ENCODE assay signal across 14 cellular contexts in the genomic region with DNA sequence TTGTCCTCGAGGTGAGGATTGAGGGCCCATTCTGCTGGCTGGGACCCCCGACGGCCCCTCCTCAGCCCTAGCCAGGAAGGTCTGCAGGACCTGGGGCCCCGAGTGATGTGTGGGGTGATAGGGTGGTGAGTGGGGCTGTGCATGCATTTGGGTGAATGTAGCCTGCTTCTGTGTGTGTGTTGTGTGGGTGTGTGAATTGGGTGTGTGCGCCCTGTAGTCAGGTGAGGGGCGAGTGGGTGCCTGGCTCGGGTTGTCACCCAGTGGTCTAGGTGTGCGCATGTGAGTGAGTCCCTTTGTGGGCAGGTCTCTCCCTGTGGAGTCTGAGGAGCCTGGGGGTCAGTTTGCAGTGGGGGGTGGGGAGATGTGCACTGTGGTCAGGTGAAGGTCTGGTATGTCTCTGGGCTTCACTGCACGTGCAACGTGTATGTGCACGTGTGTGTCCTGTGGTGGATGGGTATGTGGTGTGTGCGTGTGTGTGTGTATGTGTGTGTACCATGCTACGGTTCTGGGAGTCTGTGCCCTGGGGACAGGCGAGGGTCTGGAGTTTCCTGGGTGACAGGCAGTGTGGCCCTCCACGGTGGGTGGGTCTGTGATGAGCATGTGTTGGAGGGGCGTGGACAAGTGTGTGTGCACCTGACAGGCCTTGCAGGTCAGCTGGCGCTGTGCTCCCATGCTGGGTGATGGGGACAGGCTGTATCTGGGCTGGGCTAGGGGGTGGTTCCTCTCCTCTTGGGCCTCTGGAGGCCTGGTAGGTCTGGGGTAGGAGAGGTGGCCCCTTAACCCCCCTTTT. TPM values are rescaled to one million over a fixed set of nuclear protein-coding genes. Genes with fewer than 3 reads are reported as not detected.
A peak's percentile ranks its signal among the peaks of the same experiment; 100 is the strongest.
DNase-seq lines count a peak whose midpoint lies in the region; ATAC-seq and TF ChIP-seq lines count a peak whose summit lies in the region.
"Had no signal": no experiment of that assay in that cellular context is flagged by ENCODE, and none has a peak within 500 bp of the region (broad histone marks: within the 10 kb centered on the region; RNA-seq: fewer than 3 reads in every experiment).

No MANE protein-coding gene starts in this region.

- H3K27ac ChIP-seq in left ventricle myocardium inferior (replicated peaks) (no peak overlapping the region), layer of hippocampus (ENCODE audit: low read depth, low read length) (peak overlapping the region; percentile 100), thoracic aorta (no peak overlapping the region)
- H3K27ac ChIP-seq: BLaER1, heart right ventricle had no signal

- H3K4me3 ChIP-seq in left ventricle myocardium inferior = peak overlapping the region; percentile 60
- peak overlapping the region; percentile 71 for H3K4me3 ChIP-seq in thoracic aorta
- H3K4me3 ChIP-seq: mucosa of descending colon had no signal

- ATAC-seq in Right ventricle myocardium inferior = no peak
- no peak for ATAC-seq in activated naive CD8-positive, alpha-beta T cell treated with anti-CD3 and anti-CD28 coated beads, Interleukin-2, amount 10 ng/mL, durations not matched to agents 7 days and 5 days (ENCODE audit: low read depth)
- ATAC-seq in thoracic aorta (ENCODE audit: insufficient number of reproducible peaks, low FRiP score, low read depth) = no peak
- ATAC-seq: heart right ventricle, mucosa of descending colon had no signal

- H3K36me3 ChIP-seq in left ventricle myocardium inferior (no peaks in the 10 kb centered on the region), thoracic aorta (no peaks in the 10 kb centered on the region)
- H3K36me3 ChIP-seq: BLaER1, heart right ventricle had no signal

- DNase-seq in left ventricle myocardium inferior (no peak), Right ventricle myocardium inferior (ENCODE audit: missing footprints) (no peak), thoracic aorta (ENCODE audit: low spot score) (no peak), AG08395 (ENCODE audit: low spot score) (no peak), mucosa of gallbladder (ENCODE audit: low spot score) (no peak), COR-L47 (lab: John Stamatoyannopoulos, UW) (no peak)
- no peak for DNase-seq in activated naive CD8-positive, alpha-beta T cell treated with anti-CD3 and anti-CD28 coated beads, Interleukin-2, amount 10 ng/mL, durations not matched to agents 7 days and 5 days
- DNase-seq: heart right ventricle had no signal

- H3K4me1 ChIP-seq in left ventricle myocardium inferior (peaks cover 28% of the 10 kb centered on the region), thoracic aorta (ENCODE audit: control insufficient read depth in 1 of 2, low read depth in 2 of 2) (peaks cover 18 to 27% of the 10 kb centered on the region in 2 donors)

- no peak for TF ChIP-seq CTCF in left ventricle myocardium inferior (IDR thresholded peaks at IDR 0.05; ENCODE audit: borderline replicate concordance)
- TF ChIP-seq CTCF in thoracic aorta (IDR thresholded peaks at IDR 0.05) = no peak

- peaks cover 23% of the 10 kb centered on the region for H3K4me1 Mint-ChIP-seq in activated naive CD8-positive, alpha-beta T cell treated with anti-CD3 and anti-CD28 coated beads, Interleukin-2, amount 10 ng/mL, durations not matched to agents 7 days and 5 days

- H3K4me3 Mint-ChIP-seq in activated naive CD8-positive, alpha-beta T cell treated with anti-CD3 and anti-CD28 coated beads, Interleukin-2, amount 10 ng/mL, durations not matched to agents 7 days and 5 days = peak overlapping the region; percentile 25

- H3K9me3 Mint-ChIP-seq in activated naive CD8-positive, alpha-beta T cell treated with anti-CD3 and anti-CD28 coated beads, Interleukin-2, amount 10 ng/mL, durations not matched to agents 7 days and 5 days = no peaks in the 10 kb centered on the region

- POLR2A ChIA-PET in activated naive CD8-positive, alpha-beta T cell treated with anti-CD3 and anti-CD28 coated beads, Interleukin-2, amount 10 ng/mL, durations not matched to agents 7 days and 5 days (lab: Charles Lee) = no interaction called here

- peaks cover 67% of the 10 kb centered on the region for H3K27me3 ChIP-seq in left ventricle myocardium inferior (ENCODE audit: low read depth)
- peaks cover 2% of the 10 kb centered on the region for H3K27me3 ChIP-seq in layer of hippocampus (ENCODE audit: control insufficient read depth, insufficient read depth, low read length)
- no peaks in the 10 kb centered on the region for H3K27me3 ChIP-seq in thoracic aorta (replicated peaks; ENCODE audit: insufficient read depth)

- intact Hi-C loops in left ventricle myocardium inferior (cut with micrococcal nuclease) (no loop called here), Right ventricle myocardium inferior (cut with DNase I) (no loop called here)

- H3K36me3 Mint-ChIP-seq in activated naive CD8-positive, alpha-beta T cell treated with anti-CD3 and anti-CD28 coated beads, Interleukin-2, amount 10 ng/mL, durations not matched to agents 7 days and 5 days = no peaks in the 10 kb centered on the region

- no peaks in the 10 kb centered on the region for H3K9me3 ChIP-seq in left ventricle myocardium inferior (replicated peaks)
- H3K9me3 ChIP-seq in thoracic aorta = no peaks in the 10 kb centered on the region
- H3K9me3 ChIP-seq: BLaER1, HAP-1, heart right ventricle, mucosa of descending colon had no signal

- peak overlapping the region; percentile 5 for H3K27ac Mint-ChIP-seq in activated naive CD8-positive, alpha-beta T cell treated with anti-CD3 and anti-CD28 coated beads, Interleukin-2, amount 10 ng/mL, durations not matched to agents 7 days and 5 days

- H3K27me3 Mint-ChIP-seq in activated naive CD8-positive, alpha-beta T cell treated with anti-CD3 and anti-CD28 coated beads, Interleukin-2, amount 10 ng/mL, durations not matched to agents 7 days and 5 days = peaks cover 35% of the 10 kb centered on the region

RNA-seq across cellular contexts. Expression of a gene that starts 1.0 kb away (rescaled TPM):
- total RNA-seq in left ventricle myocardium inferior (not detected), Right ventricle myocardium inferior (0.14 TPM), thoracic aorta (under 1 TPM in 1 of 2 donors, not detected in 1; 0.27 TPM), mucosa of gallbladder (61.6 TPM)
- not detected for total RNA-seq in activated naive CD8-positive, alpha-beta T cell treated with anti-CD3 and anti-CD28 coated beads, Interleukin-2, amount 10 ng/mL, durations not matched to agents 7 days and 5 days
- total RNA-seq: dermis microvascular lymphatic vessel endothelial cell; T-helper 2 cell treated with Interferon-gamma antibody and Interleukin-4, amounts not matched to agents 100 ng/mL and 5 ng/mL, for 36 hours had no signal

RNA-seq across cellular contexts. Expression of a gene that starts 3.8 kb away (rescaled TPM):
- 45.6 TPM for total RNA-seq in left ventricle myocardium inferior
- total RNA-seq in Right ventricle myocardium inferior = 48.7 TPM
- 10 to 100 TPM; 44.5 to 45.5 TPM for total RNA-seq in activated naive CD8-positive, alpha-beta T cell treated with anti-CD3 and anti-CD28 coated beads, Interleukin-2, amount 10 ng/mL, durations not matched to agents 7 days and 5 days
- 100 to 1,000 TPM in 1 of 2 donors, 10 to 100 TPM in 1; 65.4 to 155 TPM for total RNA-seq in thoracic aorta
- total RNA-seq in mucosa of gallbladder = 103 TPM

RNA-seq across cellular contexts. Expression of a gene that starts 14.8 kb away (rescaled TPM):
- not detected for total RNA-seq in left ventricle myocardium inferior
- not detected for total RNA-seq in Right ventricle myocardium inferior
- total RNA-seq in activated naive CD8-positive, alpha-beta T cell treated with anti-CD3 and anti-CD28 coated beads, Interleukin-2, amount 10 ng/mL, durations not matched to agents 7 days and 5 days = 1 to 10 TPM; 2.1 to 2.7 TPM
- total RNA-seq in thoracic aorta = not detected
- total RNA-seq in mucosa of gallbladder = 1.1 TPM
- total RNA-seq: dermis microvascular lymphatic vessel endothelial cell had no signal

RNA-seq across cellular contexts. Expression of a gene that starts 24.1 kb away (rescaled TPM):
- total RNA-seq in left ventricle myocardium inferior (12.3 TPM), Right ventricle myocardium inferior (26.7 TPM), thoracic aorta (10 to 100 TPM; 22.9 to 32.4 TPM), mucosa of gallbladder (34.7 TPM)
- 10 to 100 TPM; 80.3 to 85.5 TPM for total RNA-seq in activated naive CD8-positive, alpha-beta T cell treated with anti-CD3 and anti-CD28 coated beads, Interleukin-2, amount 10 ng/mL, durations not matched to agents 7 days and 5 days

RNA-seq across cellular contexts. Expression of a gene that starts 24.3 kb away (rescaled TPM):
- 116 TPM for total RNA-seq in left ventricle myocardium inferior
- total RNA-seq in Right ventricle myocardium inferior = 125 TPM
- total RNA-seq in activated naive CD8-positive, alpha-beta T cell treated with anti-CD3 and anti-CD28 coated beads, Interleukin-2, amount 10 ng/mL, durations not matched to agents 7 days and 5 days = 100 to 1,000 TPM; 136 to 145 TPM
- 10 to 100 TPM; 57.2 to 96.0 TPM for total RNA-seq in thoracic aorta
- total RNA-seq in mucosa of gallbladder = 187 TPM

Comparison
In these comparisons a context has a peak if more than half of its experiments do, and no peak if none do; other contexts are left out.
1. RNA of a gene that starts 1.0 kb away (total RNA-seq): 61.6 TPM in mucosa of gallbladder (single experiment); 0.27 TPM in thoracic aorta, 0.14 TPM in Right ventricle myocardium inferior (single experiment), not detected in activated naive CD8-positive, alpha-beta T cell treated with anti-CD3 and anti-CD28 coated beads, Interleukin-2, amount 10 ng/mL, durations not matched to agents 7 days and 5 days and not detected in left ventricle myocardium inferior (single experiment); every median in the first group is over 10 times any median in the second.